In genomic region chr17:22304667-22305303, GRCh38 we compare ENCODE assay signal across 24 cellular contexts.
"Had no signal": no experiment of that assay in that cellular context is flagged by ENCODE, and none has a peak within 500 bp of the region (broad histone marks: within the 10 kb centered on the region; RNA-seq: fewer than 3 reads in every experiment).

No MANE protein-coding gene starts in this region.

- ATAC-seq: HepG2, Panc1, PC-3, T-cell had no signal

- H3K9ac ChIP-seq: KMS-11, SK-N-SH had no signal

- H3K9me3 ChIP-seq: SK-N-SH had no signal

- FAIRE-seq: HepG2 had no signal

- DNase-seq: IMR-90; Kasumi-1; MM.1S; NCI-H1092 treated with DMSO at 0.1 percent for 48 hours; NCI-H1436; NCI-H187; NCI-H2029; NCI-H2081 treated with DMSO at 0.1 percent for 48 hours; NCI-H2171; NCI-H226; NCI-H446; NCI-H510A; NCI-H524 treated with DMSO at 0.1 percent for 48 hours; NCI-H69; NK-92 treated with Interleukin-12 subunit alpha and Interleukin-12 subunit beta, amount 100 ng/mL, for 24 hours; PC-3; SHP77; SK-N-SH; SW 1271; T-cell had no signal

- H3K4me2 ChIP-seq: KMS-11, SK-N-SH had no signal

- H3K27ac ChIP-seq: KMS-11, RWPE1 had no signal
